ENCODE assay signal across 8 cellular contexts in the genomic region with DNA sequence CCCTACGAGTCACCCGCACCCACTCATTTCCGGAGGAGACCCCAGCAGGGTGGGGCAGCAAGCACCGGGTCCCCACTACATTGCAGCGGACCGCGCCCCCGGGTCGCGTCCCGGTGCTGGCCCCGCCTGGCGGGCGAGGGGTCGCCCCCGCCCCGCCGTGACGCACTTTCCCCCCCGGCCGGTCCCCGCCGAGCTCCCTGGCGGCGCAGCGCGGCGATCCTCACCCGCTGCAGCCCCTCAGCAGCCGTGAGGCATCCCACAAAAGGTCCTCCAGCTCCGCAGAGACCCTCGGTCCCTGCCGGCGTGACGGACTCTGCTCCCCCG.
A peak's percentile ranks its signal among the peaks of the same experiment; 100 is the strongest.
DNase-seq lines count a peak whose midpoint lies in the region; ATAC-seq and TF ChIP-seq lines count a peak whose summit lies in the region.

No MANE protein-coding gene starts in this region.

- peak; percentile 22 for ATAC-seq in GM21825 (IDR thresholded peaks at IDR 0.05; ENCODE audit: unreplicated experiment)

- H3K4me3 ChIP-seq in GM12865 (ENCODE audit: low read depth, low read length) (peak overlapping the region; percentile 77), NB4 (ENCODE audit: low read depth, low read length) (peak overlapping the region; percentile 38), astrocyte of the spinal cord (ENCODE audit: low read depth, low read length) (peak overlapping the region; percentile 72), iPS-20b (ENCODE audit: low read length) (peak overlapping the region; percentile 86; the same call in 1 of the 2 replicates)

- peaks cover 45% of the 10 kb centered on the region for H3K4me1 ChIP-seq in iPS-20b (ENCODE audit: insufficient read depth, low read length)

- peak overlapping the region; percentile 84; the same call in 1 of the 2 replicates for H3K9ac ChIP-seq in iPS-20b (ENCODE audit: low read depth, low read length)

- no peak for TF ChIP-seq CTCF in GM12865 (IDR thresholded peaks at IDR 0.05; ENCODE audit: insufficient read depth, low read depth, low read length, missing control alignments)
- TF ChIP-seq CTCF in NB4 (IDR thresholded peaks at IDR 0.05; ENCODE audit: low read depth, low read length): no peak
- TF ChIP-seq CTCF in astrocyte of the spinal cord (IDR thresholded peaks at IDR 0.05; ENCODE audit: low read depth, low read length): no peak

- peaks cover 39% of the 10 kb centered on the region for H3K27me3 ChIP-seq in iPS-20b (ENCODE audit: insufficient read depth, low read length)

- no peak overlapping the region for H3K27ac ChIP-seq in iPS-20b (ENCODE audit: low read length)

- H3K36me3 ChIP-seq in iPS-20b (ENCODE audit: insufficient read depth, low read depth, low read length): no peaks in the 10 kb centered on the region; the same call in 1 of the 2 replicates

- in situ Hi-C loops in astrocyte of the spinal cord (cut with HindIII; ENCODE audit: low sequenced_read_pairs): no loop called here

- no peak for DNase-seq in GM12865 (ENCODE audit: low read depth)
- peak; percentile 31 for DNase-seq in NB4 (ENCODE audit: low read depth)
- no peak for DNase-seq in astrocyte of the spinal cord (ENCODE audit: low read depth, low spot score)
- DNase-seq in stimulated activated CD4-positive, alpha-beta T cell treated with anti-CD3 and anti-CD28 coated beads, Interleukin-4, amount 100 ng/mL, for 24 hours: peak; percentile 8
- DNase-seq in KG1 (lab: John Stamatoyannopoulos, UW): no peak
- no peak for DNase-seq in middle frontal gyrus (ENCODE audit: extremely low spot score, low spot score)

- H3K9me3 ChIP-seq in iPS-20b (ENCODE audit: insufficient read depth, low read depth, low read length): no peaks in the 10 kb centered on the region

- no peak for TF ChIP-seq POLR2A in NB4 (IDR thresholded peaks at IDR 0.05; ENCODE audit: extremely low read depth, insufficient read length)

Comparison
In these comparisons a context has a peak if more than half of its experiments do, and no peak if none do; other contexts are left out.
1. DNase-seq: peak in NB4 (single experiment) and stimulated activated CD4-positive, alpha-beta T cell treated with anti-CD3 and anti-CD28 coated beads, Interleukin-4, amount 100 ng/mL, for 24 hours (single experiment); none in GM12865 (single experiment), astrocyte of the spinal cord (single experiment), KG1 (single experiment) and middle frontal gyrus (single experiment).
2. Peak in every context shown above with its lines, with median percentiles within 50 percentile points of each other: H3K4me3 ChIP-seq.